Comparison of ENCODE assay signal across 37 cellular contexts in genomic region chr14:29838752-29839151, GRCh38.
DNase-seq lines count a peak whose midpoint lies in the region; ATAC-seq, FAIRE-seq and TF ChIP-seq lines count a peak whose summit lies in the region.
"Had no signal": no experiment of that assay in that cellular context is flagged by ENCODE, and none has a peak within 500 bp of the region (broad histone marks: within the 10 kb centered on the region; RNA-seq: fewer than 3 reads in every experiment).

No MANE protein-coding gene starts in this region.

- no peak overlapping the region for H3K18ac ChIP-seq in IMR-90 (ENCODE audit: low read depth, low read length)

- H3K4me3 Mint-ChIP-seq in endodermal cell: no peak overlapping the region
- H3K4me3 Mint-ChIP-seq: B cell; CD14-positive monocyte; CD4-positive, alpha-beta memory T cell; CD4-positive, alpha-beta T cell; CD4-positive, CD25-positive, alpha-beta regulatory T cell; CD8-positive, alpha-beta memory T cell; CD8-positive, alpha-beta T cell had no signal

- H3K9me3 ChIP-seq in HepG2 (ENCODE audit: low read length) (peaks cover 96% of the 10 kb centered on the region), right lobe of liver (no peaks in the 10 kb centered on the region), IMR-90 (ENCODE audit: control insufficient read depth, insufficient read depth, low read length) (peaks cover 23% of the 10 kb centered on the region), adipocyte (ENCODE audit: control insufficient read depth, low read length) (peaks cover 31% of the 10 kb centered on the region), endodermal cell (ENCODE audit: control insufficient read depth, low read length) (peaks cover 48% of the 10 kb centered on the region)
- H3K9me3 ChIP-seq: BE2C had no signal

- TF ChIP-seq POLR2A in HepG2 (IDR thresholded peaks at IDR 0.05; ENCODE audit: insufficient read depth in 1 of 2, low read depth in 2 of 2, low read length in 2 of 2): no peak
- no peak for TF ChIP-seq POLR2A in right lobe of liver (IDR thresholded peaks at IDR 0.05)
- no peak for TF ChIP-seq POLR2A in IMR-90 (IDR thresholded peaks at IDR 0.05; ENCODE audit: low read depth, low read length)

- no peak overlapping the region for H4K91ac ChIP-seq in IMR-90 (ENCODE audit: insufficient read depth, low read depth, low read length)

- ATAC-seq in HepG2 (no peak), right lobe of liver (no peak), IMR-90 (ENCODE audit: low read depth) (no peak)
- no peak for ATAC-seq in activated naive CD4-positive, alpha-beta T cell treated with anti-CD3 and anti-CD28 coated beads, Interleukin-2, amount 50 U/mL, for 72 hours
- ATAC-seq: A549; CD8-positive, alpha-beta T cell had no signal

- H3K56ac ChIP-seq in IMR-90 (ENCODE audit: extremely low read depth, insufficient read depth, low read length): no peak overlapping the region

- H3K27ac ChIP-seq in HepG2 (ENCODE audit: extremely low read length, insufficient read depth, low read length): no peak overlapping the region
- no peak overlapping the region for H3K27ac ChIP-seq in right lobe of liver
- no peak overlapping the region for H3K27ac ChIP-seq in IMR-90 (ENCODE audit: insufficient read depth, low read length)
- no peak overlapping the region for H3K27ac ChIP-seq in endodermal cell (ENCODE audit: low read depth, low read length)
- H3K27ac ChIP-seq: 22Rv1; A549; BLaER1; BLaER1 treated with 17β-estradiol and CSF1 and Interleukin-3, amounts not matched to agents 10 nM and 100 nM; C4-2B had no signal

- H2BK5ac ChIP-seq in IMR-90 (ENCODE audit: low read depth, low read length, poor library complexity, severe bottlenecking): no peak overlapping the region

- H3K9me1 ChIP-seq in IMR-90 (ENCODE audit: insufficient read depth, low read length): peaks cover 4% of the 10 kb centered on the region; the same call in 1 of the 2 replicates

- dilution Hi-C loops in IMR-90 (cut with HindIII; ENCODE audit: low sequenced_read_pairs, unreplicated experiment): no loop called here

- WGBS in HepG2 (ENCODE audit: low lambda C conversion rate): 5% methylated on average over 2 of the region's 2 CpGs
- WGBS in right lobe of liver (ENCODE audit: insufficient coverage, low coverage, low lambda C conversion rate, missing lambda C conversion rate): 31% methylated on average over 2 of the region's 2 CpGs
- no CpG with 5 or more reads among the region's 2 CpGs for WGBS in IMR-90 (ENCODE audit: extremely low coverage in 2 of 2, insufficient read length in 1 of 2), 2 experiments
- 60% methylated on average over 2 of the region's 2 CpGs; no CpG with 5 or more reads in 1 of the 2 experiments for whole genome bisulfite sequencing in endodermal cell (ENCODE audit: insufficient coverage in 1 of 2, insufficient read length in 1 of 2), 2 experiments

- no peaks in the 10 kb centered on the region for H3K4me1 Mint-ChIP-seq in endodermal cell
- H3K4me1 Mint-ChIP-seq: B cell; CD14-positive monocyte; CD4-positive, alpha-beta memory T cell; CD4-positive, CD25-positive, alpha-beta regulatory T cell; CD8-positive, alpha-beta memory T cell had no signal

- no peak overlapping the region for H2AK9ac ChIP-seq in IMR-90 (replicated peaks; ENCODE audit: low read depth, low read length, poor library complexity)

- H2AFZ ChIP-seq in HepG2 (ENCODE audit: low read length): no peak overlapping the region
- no peak overlapping the region for H2AFZ ChIP-seq in IMR-90 (replicated peaks; ENCODE audit: low read length, poor library complexity)

- TF ChIP-seq EP300 in HepG2 (IDR thresholded peaks at IDR 0.05; ENCODE audit: low read depth in 2 of 2, low read length in 2 of 2): no peak
- no peak for TF ChIP-seq EP300 in HepG2 (CRISPR knock-in tag; IDR thresholded peaks at IDR 0.05; ENCODE audit: borderline replicate concordance)

- H3K27me3 ChIP-seq in HepG2 (ENCODE audit: control insufficient read depth in 1 of 2, insufficient read depth in 2 of 2, low read length in 2 of 2): no peaks in the 10 kb centered on the region
- H3K27me3 ChIP-seq in right lobe of liver: no peaks in the 10 kb centered on the region
- H3K27me3 ChIP-seq in IMR-90 (ENCODE audit: control insufficient read depth, insufficient read depth, low read length): no peaks in the 10 kb centered on the region
- H3K27me3 ChIP-seq in adipocyte (replicated peaks; ENCODE audit: control insufficient read depth, insufficient read depth, low read length): no peaks in the 10 kb centered on the region
- no peaks in the 10 kb centered on the region for H3K27me3 ChIP-seq in endodermal cell (ENCODE audit: control insufficient read depth, insufficient read depth, low read length, poor library complexity, severe bottlenecking)
- H3K27me3 ChIP-seq: BE2C; BLaER1; BLaER1 treated with 17β-estradiol and CSF1 and Interleukin-3, amounts not matched to agents 10 nM and 100 nM had no signal

- H3K36me3 ChIP-seq in HepG2 (replicated peaks in 1 of 2; ENCODE audit: control insufficient read depth in 1 of 2, insufficient read depth in 2 of 2, low read length in 2 of 2) (no peaks in the 10 kb centered on the region), right lobe of liver (no peaks in the 10 kb centered on the region), IMR-90 (ENCODE audit: control insufficient read depth, insufficient read depth, low read length) (0 out of 2 replicates have a peak, but pooled peaks cover 2% of the 10 kb centered on the region), adipocyte (ENCODE audit: control insufficient read depth, insufficient read depth, low read length, severe bottlenecking) (peaks cover 3% of the 10 kb centered on the region), endodermal cell (ENCODE audit: control insufficient read depth, insufficient read depth, low read length) (no peaks in the 10 kb centered on the region)
- H3K36me3 ChIP-seq: BE2C; BLaER1; BLaER1 treated with 17β-estradiol and CSF1 and Interleukin-3, amounts not matched to agents 10 nM and 100 nM had no signal

- H3K4me2 ChIP-seq in HepG2 (ENCODE audit: low read depth, low read length): no peak overlapping the region
- no peak overlapping the region for H3K4me2 ChIP-seq in IMR-90 (ENCODE audit: low read depth, low read length)
- H3K4me2 ChIP-seq: A549; BLaER1; BLaER1 treated with 17β-estradiol and CSF1 and Interleukin-3, amounts not matched to agents 10 nM and 100 nM had no signal

- FAIRE-seq in HepG2 (lab: Jason Lieb, UNC): no peak
- FAIRE-seq: A204.1, A549, D721Med had no signal

- DNase-seq in HepG2 (ENCODE audit: low spot score): no peak
- no peak for DNase-seq in right lobe of liver
- no peak for DNase-seq in IMR-90
- DNase-seq in adipocyte (ENCODE audit: low read depth): no peak
- no peak for DNase-seq in endodermal cell
- DNase-seq in activated naive CD4-positive, alpha-beta T cell treated with anti-CD3 and anti-CD28 coated beads, Interleukin-2, amount 50 U/mL, for 72 hours (ENCODE audit: low spot score in 2 of 2): no peak
- no peak for DNase-seq in cerebellar cortex (ENCODE audit: low spot score)
- no peak for DNase-seq in NCI-H128 (lab: John Stamatoyannopoulos, UW; ENCODE audit: unreplicated experiment)
- DNase-seq: 8988T; ACHN; AML-193; BE2C; C1 segment of cervical spinal cord; Caco-2; Calu3; CD4-positive, alpha-beta memory T cell; CD4-positive, alpha-beta T cell; CD4-positive, CD25-positive, alpha-beta regulatory T cell; CD8-positive, alpha-beta memory T cell; CD8-positive, alpha-beta T cell; COR-L47; DMS 273 treated with DMSO at 0.1 percent for 48 hours; DMS153; DMS53; DMS79; DMS79 treated with DMSO at 0.1 percent for 48 hours; DND-41; EL had no signal

- no peak overlapping the region for H3K4ac ChIP-seq in IMR-90 (ENCODE audit: low read depth, low read length)

- H4K5ac ChIP-seq in IMR-90 (ENCODE audit: low read depth, low read length): no peak overlapping the region

- no peak overlapping the region for H3K23ac ChIP-seq in IMR-90 (ENCODE audit: low read depth, low read length)

- H3K79me2 ChIP-seq in HepG2 (ENCODE audit: insufficient read depth, low read length): no peaks in the 10 kb centered on the region

- peaks cover 13 to 22% of the 10 kb centered on the region in 2 experiments; a peak in 3 of 4 replicates for H3K79me1 ChIP-seq in IMR-90 (ENCODE audit: low read depth in 1 of 2, low read length in 2 of 2)

- no peaks in the 10 kb centered on the region for H4K20me1 ChIP-seq in HepG2 (ENCODE audit: insufficient read depth, low read length)
- H4K20me1 ChIP-seq in IMR-90 (ENCODE audit: insufficient read depth, low read length): no peaks in the 10 kb centered on the region
- H4K20me1 ChIP-seq: BLaER1; BLaER1 treated with 17β-estradiol and CSF1 and Interleukin-3, amounts not matched to agents 10 nM and 100 nM had no signal

- peaks cover 22% of the 10 kb centered on the region for H3K36me3 Mint-ChIP-seq in endodermal cell (ENCODE audit: low read depth)
- peaks cover 17 to 25% of the 10 kb centered on the region in 2 donors for H3K36me3 Mint-ChIP-seq in activated naive CD4-positive, alpha-beta T cell treated with anti-CD3 and anti-CD28 coated beads, Interleukin-2, amount 50 U/mL, for 72 hours
- H3K36me3 Mint-ChIP-seq: CD14-positive monocyte; CD4-positive, CD25-positive, alpha-beta regulatory T cell; CD8-positive, alpha-beta T cell had no signal

- TF ChIP-seq CTCF in HepG2 (CRISPR knock-in tag; IDR thresholded peaks at IDR 0.05) (no peak), right lobe of liver (IDR thresholded peaks at IDR 0.05) (no peak), IMR-90 (conservative IDR thresholded peaks at IDR 0.05; ENCODE audit: low read depth, low read length) (no peak), endodermal cell (conservative IDR thresholded peaks at IDR 0.05) (no peak)

- H3K4me3 ChIP-seq in HepG2 (replicated peaks in 1 of 3; ENCODE audit: insufficient read depth in 1 of 3, low read depth in 2 of 3, low read length in 3 of 3) (no peak overlapping the region), right lobe of liver (no peak overlapping the region), IMR-90 (ENCODE audit: insufficient read depth, low read depth, low read length) (no peak overlapping the region), adipocyte (ENCODE audit: low read length) (peak overlapping the region; percentile 23), endodermal cell (ENCODE audit: low read length) (peak overlapping the region; percentile 53)
- H3K4me3 ChIP-seq: A549; BLaER1; BLaER1 treated with 17β-estradiol and CSF1 and Interleukin-3, amounts not matched to agents 10 nM and 100 nM had no signal

- POLR2A ChIA-PET in HepG2 (lab: Yijun Ruan, JAX): no interaction called here
- POLR2A ChIA-PET in IMR-90 (lab: Charles Lee; ENCODE audit: unreplicated experiment): no interaction called here

- no peak overlapping the region for H4K8ac ChIP-seq in IMR-90 (ENCODE audit: low read depth in 2 of 2, low read length in 2 of 2)

- H2BK120ac ChIP-seq in IMR-90 (ENCODE audit: low read depth, low read length): no peak overlapping the region

- no peaks in the 10 kb centered on the region for H3K27me3 Mint-ChIP-seq in endodermal cell (ENCODE audit: insufficient read depth)
- H3K27me3 Mint-ChIP-seq: B cell; CD4-positive, alpha-beta memory T cell; CD4-positive, alpha-beta T cell; CD4-positive, CD25-positive, alpha-beta regulatory T cell; CD8-positive, alpha-beta memory T cell had no signal

- CTCF ChIA-PET in HepG2 (lab: Yijun Ruan, JAX; ENCODE audit: low intra/inter-chr PET ratio, low total read pairs) (no interaction called here), IMR-90 (lab: Yijun Ruan, JAX) (no interaction called here)

- H3K9me3 Mint-ChIP-seq in endodermal cell: peaks cover 47% of the 10 kb centered on the region
- H3K9me3 Mint-ChIP-seq in activated naive CD4-positive, alpha-beta T cell treated with anti-CD3 and anti-CD28 coated beads, Interleukin-2, amount 50 U/mL, for 72 hours: peaks cover 20 to 30% of the 10 kb centered on the region in 2 donors

- H3K9ac ChIP-seq in HepG2 (ENCODE audit: insufficient read depth, low read depth, low read length): no peak overlapping the region
- no peak overlapping the region for H3K9ac ChIP-seq in IMR-90 (ENCODE audit: low read depth, low read length)
- H3K9ac ChIP-seq in adipocyte (ENCODE audit: low read length): no peak overlapping the region
- H3K9ac ChIP-seq in endodermal cell (ENCODE audit: extremely low read depth, low read length, poor library complexity, severe bottlenecking): no peak overlapping the region
- H3K9ac ChIP-seq: BLaER1; BLaER1 treated with 17β-estradiol and CSF1 and Interleukin-3, amounts not matched to agents 10 nM and 100 nM had no signal

- H3K4me1 ChIP-seq in HepG2 (ENCODE audit: insufficient read depth, low read length): no peaks in the 10 kb centered on the region
- H3K4me1 ChIP-seq in right lobe of liver: no peaks in the 10 kb centered on the region
- no peaks in the 10 kb centered on the region for H3K4me1 ChIP-seq in IMR-90 (ENCODE audit: control insufficient read depth, insufficient read depth, low read length)
- H3K4me1 ChIP-seq in adipocyte (ENCODE audit: control insufficient read depth, insufficient read depth, low read length): no peaks in the 10 kb centered on the region
- no peaks in the 10 kb centered on the region for H3K4me1 ChIP-seq in endodermal cell (ENCODE audit: control insufficient read depth, insufficient read depth, low read length)
- H3K4me1 ChIP-seq: A549; BE2C; BLaER1; BLaER1 treated with 17β-estradiol and CSF1 and Interleukin-3, amounts not matched to agents 10 nM and 100 nM; Caco-2 had no signal

- intact Hi-C loops in HepG2 (cut with micrococcal nuclease; ENCODE audit: unreplicated experiment): no loop called here
- intact Hi-C loops in right lobe of liver (cut with DNase I): no loop called here
- intact Hi-C loops in IMR-90 (cut with micrococcal nuclease): no loop called here

- in situ Hi-C loops in HepG2 (cut with HindIII; ENCODE audit: extremely low pct_ligation_motif_present, low pct_unique_long_range_greater_than_20kb): no loop called here
- in situ Hi-C loops in IMR-90 (cut with MboI; ENCODE audit: low sequenced_read_pairs): no loop called here

- no peak overlapping the region for H2BK15ac ChIP-seq in IMR-90 (ENCODE audit: low read depth, low read length)

- BruUV-seq in HepG2 (replicated peaks; lab: Mats Ljungman, UMichigan) (no TSS peak), IMR-90 (replicated peaks; lab: Mats Ljungman, UMichigan) (no TSS peak)

- H3K27ac Mint-ChIP-seq in endodermal cell: no peak overlapping the region
- H3K27ac Mint-ChIP-seq in activated naive CD4-positive, alpha-beta T cell treated with anti-CD3 and anti-CD28 coated beads, Interleukin-2, amount 50 U/mL, for 72 hours: no peak overlapping the region
- H3K27ac Mint-ChIP-seq: B cell; CD14-positive monocyte; CD4-positive, alpha-beta memory T cell; CD4-positive, alpha-beta T cell; CD4-positive, CD25-positive, alpha-beta regulatory T cell; CD8-positive, alpha-beta memory T cell; CD8-positive, alpha-beta T cell had no signal

- TF ChIP-seq RAD21 in HepG2 (CRISPR knock-in tag; IDR thresholded peaks at IDR 0.05): no peak
- no peak for TF ChIP-seq RAD21 in IMR-90 (IDR thresholded peaks at IDR 0.05; ENCODE audit: low read length)

- H2AK5ac ChIP-seq in IMR-90 (ENCODE audit: low read depth, low read length): no peak overlapping the region

- no peak overlapping the region for H3K14ac ChIP-seq in IMR-90 (replicated peaks; ENCODE audit: low read depth, low read length)

- no peak overlapping the region for H2BK20ac ChIP-seq in IMR-90 (ENCODE audit: low read depth, low read length)

Comparison
In these comparisons a context has a peak if more than half of its experiments do, and no peak if none do; other contexts are left out.
1. H3K4me3 ChIP-seq: peak in adipocyte (single experiment) and endodermal cell (single experiment); none in HepG2 (0 of 3), right lobe of liver (0 of 3) and IMR-90 (single experiment).